8 cellular contexts compared by ENCODE assay signal in genomic region chr1:38640371-38640770, GRCh38.
"Had no signal": no experiment of that assay in that cellular context is flagged by ENCODE, and none has a peak within 500 bp of the region (broad histone marks: within the 10 kb centered on the region; RNA-seq: fewer than 3 reads in every experiment).

No MANE protein-coding gene starts in this region.

- H3K4me3 Mint-ChIP-seq: GM23338, H9, IgD-negative memory B cell had no signal

- H3K4me3 ChIP-seq: GM23338 had no signal

- H3K36me3 Mint-ChIP-seq: IgD-negative memory B cell had no signal

- H3K4me1 Mint-ChIP-seq: GM23338, IgD-negative memory B cell had no signal

- FAIRE-seq: H1, H54, HepG2 had no signal

- H3K27ac Mint-ChIP-seq: GM23338, H9, IgD-negative memory B cell had no signal

- H3K27ac ChIP-seq: HL-60 had no signal

- H3K4me2 ChIP-seq: GM23338 had no signal

- ATAC-seq: GM23338, HepG2 had no signal

- H2AFZ ChIP-seq: GM23338 had no signal

- DNase-seq: H9, HCEC 1CT had no signal
